Comparison of ENCODE assay signal across 1 cellular context in the genomic region with DNA sequence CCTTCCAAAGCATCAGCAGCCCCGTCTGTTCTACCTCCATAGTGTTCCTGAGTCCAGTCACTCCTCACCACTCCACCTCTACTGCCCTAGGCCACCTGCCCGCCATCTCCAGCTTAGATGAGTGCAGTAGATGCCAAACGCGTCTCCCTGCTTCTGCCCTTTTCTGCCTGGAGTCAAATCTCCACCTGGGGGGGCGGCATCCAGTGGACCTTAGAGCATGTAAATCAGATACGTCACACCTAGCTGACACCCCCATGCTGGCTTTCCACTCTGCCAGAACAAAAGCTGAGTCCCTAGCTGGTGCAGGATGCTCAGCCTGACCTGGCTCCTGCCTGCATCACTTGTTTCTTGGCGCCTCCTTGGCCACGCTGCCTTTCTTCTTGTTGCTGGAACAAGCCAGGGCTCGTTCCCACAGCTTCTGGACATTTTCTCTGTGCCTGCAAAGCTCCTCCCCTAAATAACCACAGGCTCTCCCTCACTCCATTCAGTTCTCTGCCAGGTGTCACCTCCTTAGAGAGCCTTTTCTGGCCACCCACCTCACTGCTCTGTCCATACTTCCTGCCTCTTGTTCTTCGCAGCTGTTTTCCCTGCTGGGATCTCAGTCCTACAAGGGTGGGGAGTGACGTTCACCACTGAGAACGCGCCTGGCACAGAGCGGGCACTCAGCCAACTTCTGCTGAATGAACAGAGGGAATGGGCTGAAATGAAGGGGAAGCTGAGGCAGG.
TF ChIP-seq lines count a peak whose summit lies in the region.

No MANE protein-coding gene starts in this region.

TF ChIP-seq in H1, 55 proteins besides CTCF, POLR2A, EP300 and RAD21:
- TF ChIP-seq, protein P1, sequence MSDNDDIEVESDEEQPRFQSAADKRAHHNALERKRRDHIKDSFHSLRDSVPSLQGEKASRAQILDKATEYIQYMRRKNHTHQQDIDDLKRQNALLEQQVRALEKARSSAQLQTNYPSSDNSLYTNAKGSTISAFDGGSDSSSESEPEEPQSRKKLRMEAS (IDR thresholded peaks at IDR 0.05), result no peak
- no peak for TF ChIP-seq ZNF274 (IDR thresholded peaks at IDR 0.05; ENCODE audit: borderline replicate concordance, extremely low read depth, low read length)
- no peak for TF ChIP-seq CEBPB (IDR thresholded peaks at IDR 0.05; ENCODE audit: low read depth, low read length)
- no peak for TF ChIP-seq TAF1 (IDR thresholded peaks at IDR 0.05; ENCODE audit: low read depth, low read length)
- TF ChIP-seq NANOG (IDR thresholded peaks at IDR 0.05; ENCODE audit: insufficient read depth, low read depth, low read length, poor library complexity, severe bottlenecking), result no peak
- no peak for TF ChIP-seq BCL11A (IDR thresholded peaks at IDR 0.05; ENCODE audit: low read depth in 2 of 2, low read length in 2 of 2)
- TF ChIP-seq, protein P2, sequence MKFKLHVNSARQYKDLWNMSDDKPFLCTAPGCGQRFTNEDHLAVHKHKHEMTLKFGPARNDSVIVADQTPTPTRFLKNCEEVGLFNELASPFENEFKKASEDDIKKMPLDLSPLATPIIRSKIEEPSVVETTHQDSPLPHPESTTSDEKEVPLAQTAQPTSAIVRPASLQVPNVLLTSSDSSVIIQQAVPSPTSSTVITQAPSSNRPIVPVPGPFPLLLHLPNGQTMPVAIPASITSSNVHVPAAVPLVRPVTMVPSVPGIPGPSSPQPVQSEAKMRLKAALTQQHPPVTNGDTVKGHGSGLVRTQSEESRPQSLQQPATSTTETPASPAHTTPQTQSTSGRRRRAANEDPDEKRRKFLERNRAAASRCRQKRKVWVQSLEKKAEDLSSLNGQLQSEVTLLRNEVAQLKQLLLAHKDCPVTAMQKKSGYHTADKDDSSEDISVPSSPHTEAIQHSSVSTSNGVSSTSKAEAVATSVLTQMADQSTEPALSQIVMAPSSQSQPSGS (IDR thresholded peaks at IDR 0.05; ENCODE audit: low read length), result no peak
- TF ChIP-seq CHD1 (IDR thresholded peaks at IDR 0.05; ENCODE audit: low read depth, low read length), result no peak
